ENCODE assay signal across 20 cellular contexts in genomic region chr1:175870217-175870616, GRCh38.
"Had no signal": no experiment of that assay in that cellular context is flagged by ENCODE, and none has a peak within 500 bp of the region (broad histone marks: within the 10 kb centered on the region; RNA-seq: fewer than 3 reads in every experiment).

No MANE protein-coding gene starts in this region.

- H3K27me3 ChIP-seq: breast epithelium, dorsolateral prefrontal cortex, heart left ventricle, sigmoid colon, stomach, suprapubic skin, thyroid gland had no signal

- H3K36me3 ChIP-seq: breast epithelium, heart left ventricle, sigmoid colon, stomach, suprapubic skin, thyroid gland had no signal

- H3K27ac ChIP-seq: breast epithelium, coronary artery, heart left ventricle, psoas muscle, sigmoid colon, skin epidermis, stomach, suprapubic skin, thyroid gland had no signal

- ATAC-seq: natural killer cell treated with Interleukin-12 subunit alpha and Interleukin-12 subunit beta and Interleukin-15 and Interleukin-18, amount 100 ng/mL, for 72 hours; psoas muscle had no signal

- H3K4me1 ChIP-seq: breast epithelium, psoas muscle, stomach, suprapubic skin, thyroid gland had no signal

- H3K27ac Mint-ChIP-seq: mesothelial cell of epicardium; natural killer cell treated with Interleukin-12 subunit alpha and Interleukin-12 subunit beta and Interleukin-15 and Interleukin-18, amount 100 ng/mL, for 72 hours; type B pancreatic cell had no signal

- H3K4me3 ChIP-seq: breast epithelium, coronary artery, dorsolateral prefrontal cortex, heart left ventricle, psoas muscle, sigmoid colon, skin epidermis, stomach, suprapubic skin, thyroid gland had no signal

- H3K36me3 Mint-ChIP-seq: mesothelial cell of epicardium; natural killer cell treated with Interleukin-12 subunit alpha and Interleukin-12 subunit beta and Interleukin-15 and Interleukin-18, amount 100 ng/mL, for 72 hours; type B pancreatic cell had no signal

- H3K27me3 Mint-ChIP-seq: natural killer cell treated with Interleukin-12 subunit alpha and Interleukin-12 subunit beta and Interleukin-15 and Interleukin-18, amount 100 ng/mL, for 72 hours had no signal

- H3K9me3 Mint-ChIP-seq: mesothelial cell of epicardium; natural killer cell treated with Interleukin-12 subunit alpha and Interleukin-12 subunit beta and Interleukin-15 and Interleukin-18, amount 100 ng/mL, for 72 hours; type B pancreatic cell had no signal

- H3K4me3 Mint-ChIP-seq: mesothelial cell of epicardium; natural killer cell treated with Interleukin-12 subunit alpha and Interleukin-12 subunit beta and Interleukin-15 and Interleukin-18, amount 100 ng/mL, for 72 hours; type B pancreatic cell had no signal

- H3K9me3 ChIP-seq: breast epithelium, heart left ventricle, psoas muscle, sigmoid colon, stomach, suprapubic skin, thyroid gland had no signal

- DNase-seq: effector CD8-positive, alpha-beta T cell; foreskin melanocyte; mammary epithelial cell; psoas muscle; retina; sigmoid colon; stimulated activated CD4-positive, alpha-beta T cell treated with anti-CD3 and anti-CD28 coated beads, Interleukin-2, amount 100 ng/mL, for 24 hours; stimulated activated CD4-positive, alpha-beta T cell treated with anti-CD3 and anti-CD28 coated beads, Interleukin-4, amount 100 ng/mL, for 4 hours; stimulated activated naive CD4-positive, alpha-beta T cell; stomach; thyroid gland had no signal
